In the genomic region with DNA sequence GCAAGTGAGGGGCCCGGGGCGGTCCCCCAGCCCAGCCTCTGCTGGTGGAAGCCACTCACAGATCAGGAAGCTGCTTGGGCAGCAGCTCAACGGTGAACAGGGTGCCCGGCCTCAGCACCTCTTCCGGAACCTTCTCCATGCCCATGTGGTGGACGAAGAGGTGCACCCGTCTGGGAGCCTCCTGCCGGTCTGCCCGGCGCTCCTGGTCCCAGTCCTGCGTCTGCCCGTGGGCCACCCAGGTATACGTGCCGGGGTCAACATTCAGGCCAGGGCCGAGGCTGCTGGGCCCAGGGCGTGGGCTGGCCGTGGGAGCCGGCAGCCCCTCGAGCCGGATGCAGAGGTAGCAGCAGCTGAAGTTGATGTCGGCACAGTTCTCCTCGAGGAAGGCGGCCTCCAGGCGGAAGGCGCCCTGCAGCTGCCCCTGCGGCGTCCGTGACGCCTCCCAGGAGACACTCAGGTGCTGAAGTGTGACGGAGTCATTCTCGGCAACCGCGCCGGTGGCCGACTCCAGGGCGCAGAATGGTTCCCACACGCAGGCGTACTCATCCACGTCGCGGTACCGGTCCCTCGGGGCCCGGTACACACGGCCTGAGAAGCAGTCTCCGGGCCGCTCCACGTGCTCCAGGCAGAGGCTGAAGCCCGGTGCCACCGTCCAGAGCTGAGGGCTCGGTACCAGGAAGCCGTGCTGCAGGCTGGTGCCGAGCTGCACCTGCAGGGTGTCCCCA, we compare ENCODE assay signal across 29 cellular contexts. TPM values are rescaled to one million over a fixed set of nuclear protein-coding genes. Genes with fewer than 3 reads are reported as not detected.
"Had no signal": no experiment of that assay in that cellular context is flagged by ENCODE, and none has a peak within 500 bp of the region (broad histone marks: within the 10 kb centered on the region; RNA-seq: fewer than 3 reads in every experiment).

No MANE protein-coding gene starts in this region.

- ATAC-seq: activated CD8-positive, alpha-beta memory T cell treated with anti-CD3 and anti-CD28 coated beads, Interleukin-2, amount 10 ng/mL, durations not matched to agents 7 days and 5 days; Panc1; T-helper 17 cell; WTC11 had no signal

- H3K9me3 Mint-ChIP-seq: activated CD4-positive, alpha-beta T cell treated with anti-CD3 and anti-CD28 coated beads, Interleukin-2, amount 10 ng/mL, durations not matched to agents 24 days and 14 days; activated naive CD4-positive, alpha-beta T cell treated with anti-CD3 and anti-CD28 coated beads, Interleukin-2, amount 50 U/mL, for 24 hours; activated T-cell treated with anti-CD3 and anti-CD28 coated beads, Interleukin-2, amount 50 U/mL, for 24 hours; activated T-helper 1 cell treated with anti-CD3 and anti-CD28 coated beads, Interleukin-12 subunit alpha, Interleukin-12 subunit beta, Interleukin-2, Interleukin-4 antibody, amounts not matched to agents 30 ng/mL and 10 ng/mL and 1 ng/mL, durations not matched to agents 14 hours and 24 hours and 36 hours; WTC11 had no signal

- H3K4me3 ChIP-seq: breast epithelium had no signal

- H3K27ac Mint-ChIP-seq: activated CD4-positive, alpha-beta T cell treated with anti-CD3 and anti-CD28 coated beads, Interleukin-2, amount 10 ng/mL, durations not matched to agents 24 days and 14 days; activated CD8-positive, alpha-beta memory T cell treated with anti-CD3 and anti-CD28 coated beads, Interleukin-2, amount 10 ng/mL, durations not matched to agents 7 days and 5 days; activated naive CD4-positive, alpha-beta T cell treated with anti-CD3 and anti-CD28 coated beads, Interleukin-2, amount 50 U/mL, for 24 hours; activated T-cell treated with anti-CD3 and anti-CD28 coated beads, Interleukin-2, amount 50 U/mL, for 24 hours; activated T-helper 1 cell treated with anti-CD3 and anti-CD28 coated beads, Interleukin-12 subunit alpha, Interleukin-12 subunit beta, Interleukin-2, Interleukin-4 antibody, amounts not matched to agents 30 ng/mL and 10 ng/mL and 1 ng/mL, durations not matched to agents 14 hours and 24 hours and 36 hours; T-helper 17 cell; WTC11 had no signal

- H3K4me3 Mint-ChIP-seq: activated CD4-positive, alpha-beta T cell treated with anti-CD3 and anti-CD28 coated beads, Interleukin-2, amount 10 ng/mL, durations not matched to agents 24 days and 14 days; activated CD8-positive, alpha-beta memory T cell treated with anti-CD3 and anti-CD28 coated beads, Interleukin-2, amount 10 ng/mL, durations not matched to agents 7 days and 5 days; activated naive CD4-positive, alpha-beta T cell treated with anti-CD3 and anti-CD28 coated beads, Interleukin-2, amount 50 U/mL, for 24 hours; activated T-cell treated with anti-CD3 and anti-CD28 coated beads, Interleukin-2, amount 50 U/mL, for 24 hours; activated T-helper 1 cell treated with anti-CD3 and anti-CD28 coated beads, Interleukin-12 subunit alpha, Interleukin-12 subunit beta, Interleukin-2, Interleukin-4 antibody, amounts not matched to agents 30 ng/mL and 10 ng/mL and 1 ng/mL, durations not matched to agents 14 hours and 24 hours and 36 hours; T-helper 17 cell; WTC11 had no signal

- H3K9me3 ChIP-seq: breast epithelium had no signal

- H3K4me1 ChIP-seq: breast epithelium had no signal

- H3K4me1 Mint-ChIP-seq: WTC11 had no signal

- DNase-seq: activated CD4-positive, alpha-beta T cell treated with anti-CD3 and anti-CD28 coated beads for 1 hour; activated CD4-positive, alpha-beta T cell treated with anti-CD3 and anti-CD28 coated beads, Interleukin-2, amount 10 ng/mL, durations not matched to agents 24 days and 14 days; activated CD4-positive, alpha-beta T cell treated with anti-CD3 and anti-CD28 coated beads, Interleukin-2, amount 50 U/mL, for 48 hours; activated CD8-positive, alpha-beta memory T cell treated with anti-CD3 and anti-CD28 coated beads, Interleukin-2, amount 10 ng/mL, durations not matched to agents 7 days and 5 days; activated effector memory CD4-positive, alpha-beta T cell treated with Interleukin-2 at 50 U/mL for 16 hours; activated naive CD4-positive, alpha-beta T cell; activated T-cell treated with anti-CD3 and anti-CD28 coated beads, Interleukin-2, amount 50 U/mL, for 24 hours; aorta; caudate nucleus; NCI-H1048; NCI-H1930; NCI-H345; NCI-H510A; NCI-H69; NK-92 treated with Interleukin-12 subunit alpha and Interleukin-12 subunit beta, amount 100 ng/mL, for 24 hours; OCI-M1; Right ventricle myocardium superior; RPMI8226; T-helper 17 cell; T-helper 9 cell had no signal

- H3K27me3 ChIP-seq: breast epithelium had no signal

- H3K27me3 Mint-ChIP-seq: activated CD4-positive, alpha-beta T cell treated with anti-CD3 and anti-CD28 coated beads, Interleukin-2, amount 10 ng/mL, durations not matched to agents 24 days and 14 days; activated CD8-positive, alpha-beta memory T cell treated with anti-CD3 and anti-CD28 coated beads, Interleukin-2, amount 10 ng/mL, durations not matched to agents 7 days and 5 days; activated naive CD4-positive, alpha-beta T cell treated with anti-CD3 and anti-CD28 coated beads, Interleukin-2, amount 50 U/mL, for 24 hours; activated T-cell treated with anti-CD3 and anti-CD28 coated beads, Interleukin-2, amount 50 U/mL, for 24 hours; T-helper 17 cell had no signal

- H3K27ac ChIP-seq: breast epithelium had no signal

RNA-seq across cellular contexts. Expression of gene FNDC11, which starts 8.7 kb away (rescaled TPM):
- total RNA-seq: M059J, SK-MEL-5 had no signal

RNA-seq across cellular contexts. Expression of gene SRMS, which starts 15.1 kb away (rescaled TPM):
- total RNA-seq: activated CD4-positive, alpha-beta T cell treated with anti-CD3 and anti-CD28 coated beads, Interleukin-2, amount 10 ng/mL, durations not matched to agents 24 days and 14 days; activated CD8-positive, alpha-beta memory T cell treated with anti-CD3 and anti-CD28 coated beads, Interleukin-2, amount 10 ng/mL, durations not matched to agents 7 days and 5 days; activated T-helper 1 cell treated with anti-CD3 and anti-CD28 coated beads, Interleukin-12 subunit alpha, Interleukin-12 subunit beta, Interleukin-2, Interleukin-4 antibody, amounts not matched to agents 30 ng/mL and 10 ng/mL and 1 ng/mL, durations not matched to agents 14 hours and 24 hours and 36 hours; aorta; cerebellum; LHCN-M2; M059J; Right ventricle myocardium superior; SK-MEL-5; T-helper 17 cell had no signal
- polyA plus RNA-seq: aorta had no signal

RNA-seq across cellular contexts. Expression of gene PTK6, which starts 25.4 kb away (rescaled TPM):
- total RNA-seq: cerebellum, M059J, SK-MEL-5 had no signal
